22 cellular contexts compared by ENCODE assay signal in genomic region chr2:58055027-58055786, GRCh38. TPM values are rescaled to one million over a fixed set of nuclear protein-coding genes. Genes with fewer than 3 reads are reported as not detected.
DNase-seq lines count a peak whose midpoint lies in the region; ATAC-seq and TF ChIP-seq lines count a peak whose summit lies in the region.
"Had no signal": no experiment of that assay in that cellular context is flagged by ENCODE, and none has a peak within 500 bp of the region (broad histone marks: within the 10 kb centered on the region; RNA-seq: fewer than 3 reads in every experiment).

No MANE protein-coding gene starts in this region.

- peaks cover 19% of the 10 kb centered on the region for H3K79me2 ChIP-seq in smooth muscle cell (ENCODE audit: low read depth)

- H3K4me1 ChIP-seq in smooth muscle cell (ENCODE audit: low read depth) (no peaks in the 10 kb centered on the region), vagina (no peaks in the 10 kb centered on the region)
- H3K4me1 ChIP-seq: tibial nerve had no signal

- 62% methylated on average over 2 of the region's 2 CpGs for WGBS in smooth muscle cell (ENCODE audit: low lambda C conversion rate)

- no peak overlapping the region for H3K27ac ChIP-seq in smooth muscle cell (ENCODE audit: low read depth)
- no peak overlapping the region for H3K27ac ChIP-seq in vagina
- H3K27ac ChIP-seq: A549, hepatocyte, tibial nerve, VCaP had no signal

- no peaks in the 10 kb centered on the region for H3K9me3 ChIP-seq in smooth muscle cell (replicated peaks; ENCODE audit: low read depth)
- no peaks in the 10 kb centered on the region for H3K9me3 ChIP-seq in vagina
- H3K9me3 ChIP-seq: A549, gastrocnemius medialis, neutrophil, tibial nerve had no signal

- H3K4me3 ChIP-seq in smooth muscle cell (no peak overlapping the region), vagina (no peak overlapping the region)
- H3K4me3 ChIP-seq: A549, gastrocnemius medialis, hepatocyte, tibial nerve had no signal

- no peak for TF ChIP-seq POLR2A in vagina (IDR thresholded peaks at IDR 0.05)

- no peak overlapping the region for H3K9ac ChIP-seq in smooth muscle cell (ENCODE audit: low read depth)

- intact Hi-C loops in vagina (cut with DNase I): no loop called here

- peaks cover 7% of the 10 kb centered on the region for H3K36me3 ChIP-seq in smooth muscle cell (ENCODE audit: low read depth)
- peaks cover 0 to 11% of the 10 kb centered on the region in 2 donors for H3K36me3 ChIP-seq in vagina

- peak overlapping the region; percentile 35 for H3K4me2 ChIP-seq in smooth muscle cell
- H3K4me2 ChIP-seq: A549, hepatocyte had no signal

- DNase-seq in NCI-H345 (lab: John Stamatoyannopoulos, UW): peak; percentile 6
- DNase-seq in NCI-H345 treated with DMSO at 0.1 percent for 48 hours (lab: John Stamatoyannopoulos, UW; ENCODE audit: unreplicated experiment): no peak
- peak; percentile 89 to 98 for DNase-seq in NCI-H446 (lab: John Stamatoyannopoulos, UW)
- no peak for DNase-seq in smooth muscle cell (lab: John Stamatoyannopoulos, UW; ENCODE audit: unreplicated experiment)
- no peak for DNase-seq in vagina (ENCODE audit: extremely low spot score in 2 of 2)
- DNase-seq: activated CD4-positive, alpha-beta T cell treated with anti-CD3 and anti-CD28 coated beads, Interleukin-2, amount 50 U/mL, for 1 hour; activated CD8-positive, alpha-beta memory T cell treated with anti-CD3 and anti-CD28 coated beads, Interleukin-2, amount 10 ng/mL, durations not matched to agents 7 days and 5 days; caudate nucleus; gastrocnemius medialis; HFFc6; mesendoderm; NCI-H2107; NCI-H748 treated with DMSO at 0.1 percent for 48 hours had no signal

- peaks cover 5% of the 10 kb centered on the region for H3F3A ChIP-seq in smooth muscle cell (ENCODE audit: low read depth)

- H3K27me3 ChIP-seq in smooth muscle cell (ENCODE audit: low read depth) (no peaks in the 10 kb centered on the region), vagina (no peaks in the 10 kb centered on the region)
- H3K27me3 ChIP-seq: gastrocnemius medialis, hepatocyte, neutrophil, tibial nerve had no signal

- peaks cover 9% of the 10 kb centered on the region for H4K20me1 ChIP-seq in smooth muscle cell (ENCODE audit: low read depth)

- H2AFZ ChIP-seq in smooth muscle cell (ENCODE audit: low read depth): no peak overlapping the region
- H2AFZ ChIP-seq: hepatocyte had no signal

- TF ChIP-seq CTCF in smooth muscle cell (IDR thresholded peaks at IDR 0.05; ENCODE audit: borderline replicate concordance, insufficient read depth, poor library complexity, severe bottlenecking): no peak
- TF ChIP-seq CTCF in vagina (IDR thresholded peaks at IDR 0.05): no peak

- ATAC-seq in HG02610 (IDR thresholded peaks at IDR 0.05; ENCODE audit: unreplicated experiment) (peak; percentile 44), HG02571 (IDR thresholded peaks at IDR 0.05; ENCODE audit: unreplicated experiment) (no peak), HG03442 (IDR thresholded peaks at IDR 0.05; ENCODE audit: unreplicated experiment) (no peak)
- ATAC-seq: A549; activated CD8-positive, alpha-beta memory T cell treated with anti-CD3 and anti-CD28 coated beads, Interleukin-2, amount 10 ng/mL, durations not matched to agents 7 days and 5 days; gastrocnemius medialis; SK-N-SH treated with all-trans-retinoic acid at 6 μM for 48 hours had no signal

RNA-seq across cellular contexts. Expression of gene VRK2, which starts 8.6 kb away (rescaled TPM):
- total RNA-seq in smooth muscle cell (35.5 and 37.9 TPM in 2 replicates), vagina (23.1 TPM)
- 22.2 and 26.8 TPM in 2 replicates for polyA plus RNA-seq in smooth muscle cell

Comparison
In these comparisons a context has a peak if more than half of its experiments do, and no peak if none do; other contexts are left out.
1. DNase-seq: peak in NCI-H345 (single experiment) and NCI-H446 (2 of 2); none in NCI-H345 treated with DMSO at 0.1 percent for 48 hours (single experiment), smooth muscle cell (single experiment) and vagina (0 of 2).